Comparison of ENCODE assay signal across 20 cellular contexts in genomic region chr4:168694669-168695068, GRCh38.
DNase-seq lines count a peak whose midpoint lies in the region; ATAC-seq, FAIRE-seq and TF ChIP-seq lines count a peak whose summit lies in the region.
"Had no signal": no experiment of that assay in that cellular context is flagged by ENCODE, and none has a peak within 500 bp of the region (broad histone marks: within the 10 kb centered on the region; RNA-seq: fewer than 3 reads in every experiment).

No MANE protein-coding gene starts in this region.

- ATAC-seq in IMR-90 (ENCODE audit: low read depth): peak; percentile 79
- no peak for ATAC-seq in GM18873 (IDR thresholded peaks at IDR 0.05; ENCODE audit: low FRiP score, unreplicated experiment)
- ATAC-seq in omental fat pad (ENCODE audit: low FRiP score): no peak
- ATAC-seq in HG03135 (IDR thresholded peaks at IDR 0.05; ENCODE audit: unreplicated experiment): no peak
- ATAC-seq: activated T-cell treated with anti-CD3 and anti-CD28 coated beads, Interleukin-2, amount 50 U/mL, for 72 hours; body of pancreas; effector memory CD8-positive, alpha-beta T cell; Panc1 had no signal

- H2BK15ac ChIP-seq in IMR-90 (ENCODE audit: low read depth, low read length): no peak overlapping the region

- H3K4me2 ChIP-seq in IMR-90 (ENCODE audit: low read depth, low read length) (peak overlapping the region; percentile 46), keratinocyte (ENCODE audit: control insufficient read depth, extremely low read depth, insufficient read depth, low read depth, low read length) (no peak overlapping the region)
- H3K4me2 ChIP-seq: BLaER1 had no signal

- no peaks in the 10 kb centered on the region for H3K27me3 ChIP-seq in IMR-90 (ENCODE audit: control insufficient read depth, insufficient read depth, low read length)
- no peaks in the 10 kb centered on the region for H3K27me3 ChIP-seq in keratinocyte (ENCODE audit: control insufficient read depth, extremely low read depth, insufficient read depth, low read length)
- H3K27me3 ChIP-seq: BLaER1, body of pancreas had no signal

- peak overlapping the region; percentile 20; the same call in 1 of the 2 replicates for H4K5ac ChIP-seq in IMR-90 (ENCODE audit: low read depth, low read length)

- in situ Hi-C loops in IMR-90 (cut with MboI; ENCODE audit: low sequenced_read_pairs): loop anchor here (25.0 kb wide), 1 partner anchor 507 kb away; no protein-coding TSS in a partner anchor

- H3K14ac ChIP-seq in IMR-90 (replicated peaks; ENCODE audit: low read depth, low read length): no peak overlapping the region

- peak overlapping the region; percentile 21 for H3K4me3 Mint-ChIP-seq in chondrocyte (ENCODE audit: unreplicated experiment)
- H3K4me3 Mint-ChIP-seq: activated T-cell treated with anti-CD3 and anti-CD28 coated beads, Interleukin-2, amount 50 U/mL, for 72 hours; effector memory CD8-positive, alpha-beta T cell had no signal

- H3K27me3 Mint-ChIP-seq in chondrocyte (ENCODE audit: low read depth): no peaks in the 10 kb centered on the region

- H3K4me1 ChIP-seq in IMR-90 (ENCODE audit: control insufficient read depth, insufficient read depth, low read length): peaks cover 14% of the 10 kb centered on the region
- H3K4me1 ChIP-seq in keratinocyte (ENCODE audit: control insufficient read depth, extremely low read depth, insufficient read depth, low read length): peaks cover 9% of the 10 kb centered on the region
- H3K4me1 ChIP-seq: BLaER1 had no signal

- TF ChIP-seq POLR2A in IMR-90 (IDR thresholded peaks at IDR 0.05; ENCODE audit: low read depth, low read length): no peak

- H2BK5ac ChIP-seq in IMR-90 (ENCODE audit: low read depth, low read length, poor library complexity, severe bottlenecking): peak overlapping the region; percentile 45

- no peak overlapping the region for H2AK9ac ChIP-seq in IMR-90 (replicated peaks; ENCODE audit: low read depth, low read length, poor library complexity)

- no peak for TF ChIP-seq RAD21 in IMR-90 (IDR thresholded peaks at IDR 0.05; ENCODE audit: low read length)

- WGBS in IMR-90 (ENCODE audit: extremely low coverage in 2 of 2, insufficient read length in 1 of 2), 2 experiments: no CpG with 5 or more reads among the region's 4 CpGs

- no TSS peak for BruUV-seq in IMR-90 (replicated peaks; lab: Mats Ljungman, UMichigan)

- H4K20me1 ChIP-seq in IMR-90 (ENCODE audit: insufficient read depth, low read length) (no peaks in the 10 kb centered on the region), keratinocyte (ENCODE audit: control insufficient read depth, extremely low read depth, insufficient read depth, low read length) (no peaks in the 10 kb centered on the region)
- H4K20me1 ChIP-seq: BLaER1 had no signal

- intact Hi-C loops in IMR-90 (cut with micrococcal nuclease): loop anchor here (2.0 to 10.0 kb wide), 3 partner anchors 110 to 380 kb away; partner anchors contain the start of gene DDX60

- H3K4me3 ChIP-seq in IMR-90 (ENCODE audit: insufficient read depth, low read depth, low read length) (no peak overlapping the region), keratinocyte (ENCODE audit: control insufficient read depth in 2 of 3, extremely low read depth in 1 of 3, insufficient read depth in 2 of 3, low read depth in 1 of 3, low read length in 3 of 3) (no peak overlapping the region), skeletal muscle cell (ENCODE audit: low read depth, low read length) (no peak overlapping the region)
- H3K4me3 ChIP-seq: BLaER1, body of pancreas, lower lobe of right lung had no signal

- CTCF ChIA-PET in IMR-90 (lab: Yijun Ruan, JAX): interaction anchor here (1.2 kb wide), 1 partner anchor 16 kb away, joined by 5 read pairs; no protein-coding TSS in a partner anchor

- H3K9me1 ChIP-seq in IMR-90 (ENCODE audit: insufficient read depth, low read length) (no peaks in the 10 kb centered on the region), keratinocyte (ENCODE audit: control insufficient read depth, extremely low read depth, insufficient read depth, low read length) (no peaks in the 10 kb centered on the region)

- no peak overlapping the region; a peak in 1 of 4 replicates for H4K8ac ChIP-seq in IMR-90 (ENCODE audit: low read depth in 2 of 2, low read length in 2 of 2)

- H3K36me3 ChIP-seq in IMR-90 (ENCODE audit: control insufficient read depth, insufficient read depth, low read length) (no peaks in the 10 kb centered on the region), keratinocyte (ENCODE audit: control insufficient read depth in 2 of 2, extremely low read depth in 1 of 2, insufficient read depth in 2 of 2, low read length in 2 of 2) (no peaks in the 10 kb centered on the region)
- H3K36me3 ChIP-seq: BLaER1, lower lobe of right lung had no signal

- no peak for TF ChIP-seq CTCF in IMR-90 (conservative IDR thresholded peaks at IDR 0.05; ENCODE audit: low read depth, low read length)
- no peak for TF ChIP-seq CTCF in chondrocyte (IDR thresholded peaks at IDR 0.05)
- no peak for TF ChIP-seq CTCF in keratinocyte (optimal IDR thresholded peaks at IDR 0.05 in 1 of 3, IDR thresholded peaks at IDR 0.05 in 1 of 3, conservative IDR thresholded peaks at IDR 0.05 in 1 of 3; ENCODE audit: extremely low read depth in 1 of 3, insufficient read depth in 2 of 3, low read length in 3 of 3)
- TF ChIP-seq CTCF in omental fat pad (IDR thresholded peaks at IDR 0.05): no peak

- peak overlapping the region; percentile 20; the same call in 1 of the 2 replicates for H3K18ac ChIP-seq in IMR-90 (ENCODE audit: low read depth, low read length)

- no peak overlapping the region; the same call in 1 of the 2 replicates for H4K91ac ChIP-seq in IMR-90 (ENCODE audit: insufficient read depth, low read depth, low read length)

- H3K4me1 Mint-ChIP-seq in chondrocyte (ENCODE audit: low read depth): peaks cover 96% of the 10 kb centered on the region

- peaks cover 50% of the 10 kb centered on the region for H3K36me3 Mint-ChIP-seq in chondrocyte (ENCODE audit: low read depth)

- dilution Hi-C loops in IMR-90 (cut with HindIII; ENCODE audit: low sequenced_read_pairs, unreplicated experiment): no loop called here
- dilution Hi-C loops in keratinocyte (cut with MboI; ENCODE audit: extremely low pct_ligation_motif_present, low sequenced_read_pairs): no loop called here

- no peak overlapping the region for H3K23ac ChIP-seq in IMR-90 (ENCODE audit: low read depth, low read length)

- peak overlapping the region; percentile 99 for H3K27ac Mint-ChIP-seq in chondrocyte (ENCODE audit: unreplicated experiment)
- H3K27ac Mint-ChIP-seq: activated T-cell treated with anti-CD3 and anti-CD28 coated beads, Interleukin-2, amount 50 U/mL, for 72 hours; effector memory CD8-positive, alpha-beta T cell had no signal

- no peak overlapping the region for H2AFZ ChIP-seq in IMR-90 (replicated peaks; ENCODE audit: low read length, poor library complexity)
- H2AFZ ChIP-seq in keratinocyte (ENCODE audit: control insufficient read depth, low read length): no peak overlapping the region

- no peak overlapping the region for H3K56ac ChIP-seq in IMR-90 (ENCODE audit: extremely low read depth, insufficient read depth, low read length)

- no peaks in the 10 kb centered on the region for H3K79me1 ChIP-seq in IMR-90 (ENCODE audit: low read depth in 1 of 2, low read length in 2 of 2)

- H2BK20ac ChIP-seq in IMR-90 (ENCODE audit: low read depth, low read length): no peak overlapping the region

- peak; percentile 55 for FAIRE-seq in keratinocyte (lab: Jason Lieb, UNC)

- H3K9ac ChIP-seq in IMR-90 (ENCODE audit: low read depth, low read length) (no peak overlapping the region), keratinocyte (ENCODE audit: control insufficient read depth, extremely low read depth, insufficient read depth, low read length) (no peak overlapping the region)
- H3K9ac ChIP-seq: BLaER1 had no signal

- H3K9me3 ChIP-seq in IMR-90 (ENCODE audit: control insufficient read depth, insufficient read depth, low read length): no peaks in the 10 kb centered on the region
- no peaks in the 10 kb centered on the region for H3K9me3 ChIP-seq in keratinocyte (ENCODE audit: control insufficient read depth, low read depth, low read length)
- H3K9me3 ChIP-seq: BLaER1, body of pancreas, lower lobe of right lung had no signal

- H3K79me2 ChIP-seq in keratinocyte (ENCODE audit: control insufficient read depth, insufficient read depth, low read length): no peaks in the 10 kb centered on the region

- H2AK5ac ChIP-seq in IMR-90 (ENCODE audit: low read depth, low read length): no peak overlapping the region

- H3K4ac ChIP-seq in IMR-90 (ENCODE audit: low read depth, low read length): no peak overlapping the region

- no peak overlapping the region for H2BK120ac ChIP-seq in IMR-90 (ENCODE audit: low read depth, low read length)

- peaks cover 2% of the 10 kb centered on the region for H3K9me3 Mint-ChIP-seq in chondrocyte (ENCODE audit: low read depth)
- H3K9me3 Mint-ChIP-seq: activated T-cell treated with anti-CD3 and anti-CD28 coated beads, Interleukin-2, amount 50 U/mL, for 72 hours; effector memory CD8-positive, alpha-beta T cell had no signal

- no peak overlapping the region for H3K27ac ChIP-seq in IMR-90 (ENCODE audit: insufficient read depth, low read length)
- no peak overlapping the region for H3K27ac ChIP-seq in keratinocyte (ENCODE audit: control insufficient read depth, insufficient read depth, low read length)
- H3K27ac ChIP-seq: BLaER1, body of pancreas, lower lobe of right lung had no signal

- POLR2A ChIA-PET in IMR-90 (lab: Charles Lee; ENCODE audit: unreplicated experiment): interaction anchor here (0.6 to 1.2 kb wide), 3 partner anchors 138 to 240 kb away, joined by 3 to 40 read pairs (median 3); no protein-coding TSS in a partner anchor

- DNase-seq in IMR-90 (peak; percentile 72), chondrocyte (ENCODE audit: low spot score) (no peak), keratinocyte (ENCODE audit: low read depth, low spot score) (peak; percentile 26), skeletal muscle cell (ENCODE audit: low read depth) (peak; percentile 69), omental fat pad (ENCODE audit: low spot score) (no peak)
- no peak for DNase-seq in stimulated activated CD4-positive, alpha-beta T cell treated with anti-CD3 and anti-CD28 coated beads, Interleukin-4, amount 100 ng/mL, for 24 hours
- DNase-seq: activated CD4-positive, alpha-beta T cell treated with anti-CD3 and anti-CD28 coated beads for 4 hours; activated T-cell treated with anti-CD3 and anti-CD28 coated beads, Interleukin-2, amount 50 U/mL, for 72 hours; body of pancreas; DMS79 treated with DMSO at 0.1 percent for 48 hours; effector memory CD8-positive, alpha-beta T cell; head of caudate nucleus; lower lobe of right lung; NCI-H1105; occipital lobe; stimulated activated CD8-positive, alpha-beta memory T cell treated with anti-CD3 and anti-CD28 coated beads, Interleukin-4, amount 100 ng/mL, for 48 hours had no signal

TF ChIP-seq in IMR-90, 13 proteins besides CTCF, POLR2A, EP300 and RAD21 (continues in another document):
- TF ChIP-seq MAZ (IDR thresholded peaks at IDR 0.05; ENCODE audit: borderline replicate concordance, low read depth, low read length): 0 out of 2 replicates have a peak, but pooled peaks have one; percentile 33
- TF ChIP-seq FOS (IDR thresholded peaks at IDR 0.05; ENCODE audit: low read depth, low read length): peak; percentile 20; the same call in 1 of the 2 replicates
- no peak for TF ChIP-seq BHLHE40 (IDR thresholded peaks at IDR 0.05; ENCODE audit: low read depth, low read length)
- no peak for TF ChIP-seq CHD1 (IDR thresholded peaks at IDR 0.05; ENCODE audit: low read depth, low read length)
- no peak for TF ChIP-seq MAFK (IDR thresholded peaks at IDR 0.05; ENCODE audit: low read depth, low read length)

Comparison
In these comparisons a context has a peak if more than half of its experiments do, and no peak if none do; other contexts are left out.
1. DNase-seq: peak in IMR-90 (single experiment), keratinocyte (single experiment) and skeletal muscle cell (single experiment); none in chondrocyte (single experiment), stimulated activated CD4-positive, alpha-beta T cell treated with anti-CD3 and anti-CD28 coated beads, Interleukin-4, amount 100 ng/mL, for 24 hours (single experiment) and omental fat pad (single experiment).